Comparison of ENCODE assay signal across 8 cellular contexts in genomic region chr17:46265972-46266655, GRCh38. TPM values are rescaled to one million over a fixed set of nuclear protein-coding genes. Genes with fewer than 3 reads are reported as not detected.
DNase-seq lines count a peak whose midpoint lies in the region; ATAC-seq and TF ChIP-seq lines count a peak whose summit lies in the region.
"Not testable (repeated sequence)": the region's sequence is repeated elsewhere in the genome, so short reads cannot be mapped to it uniquely, and the experiment has no call there.

No MANE protein-coding gene starts in this region.

- peak overlapping the region; percentile 77 to 81 for H3K27ac Mint-ChIP-seq in activated naive CD4-positive, alpha-beta T cell treated with anti-CD3 and anti-CD28 coated beads, Interleukin-2, amount 50 U/mL, for 72 hours

- peak overlapping the region; percentile 96 for H2AFZ ChIP-seq in OCI-LY3 (ENCODE audit: low read depth, low read length)

- ATAC-seq in activated naive CD4-positive, alpha-beta T cell treated with anti-CD3 and anti-CD28 coated beads, Interleukin-2, amount 50 U/mL, for 72 hours, result not testable (repeated sequence)

- not testable (repeated sequence) for H3K9me3 Mint-ChIP-seq in activated naive CD4-positive, alpha-beta T cell treated with anti-CD3 and anti-CD28 coated beads, Interleukin-2, amount 50 U/mL, for 72 hours

- H3K27me3 ChIP-seq in OCI-LY3 (ENCODE audit: low read depth, low read length); thymus (ENCODE audit: control insufficient read depth, insufficient read depth): not testable (repeated sequence)
- H3K27me3 ChIP-seq in neutrophil, result peaks cover 82% of the 10 kb centered on the region

- 26% methylated on average over 24 of the region's 24 CpGs for WGBS in thymus

- peak overlapping the region; percentile 97 for H3K4me3 ChIP-seq in OCI-LY3 (ENCODE audit: low read length)
- peak overlapping the region; percentile 76 to 82 for H3K4me3 ChIP-seq in neutrophil (ENCODE audit: low read depth in 1 of 2, low read length in 1 of 2)
- H3K4me3 ChIP-seq in thymus (ENCODE audit: low read length), result peak overlapping the region; percentile 73

- not testable (repeated sequence) for H3K36me3 ChIP-seq in OCI-LY3 (replicated peaks; ENCODE audit: low read depth, low read length); neutrophil; thymus (ENCODE audit: control insufficient read depth, insufficient read depth)

- DNase-seq in DMS114 treated with DMSO at 0.1 percent for 48 hours (lab: John Stamatoyannopoulos, UW; ENCODE audit: unreplicated experiment) (peak; percentile 53), HCEC 1CT (peak; percentile 45), epidermal melanocyte (ENCODE audit: insufficient read length, low spot score) (peak; percentile 14), iris pigment epithelial cell (ENCODE audit: low read depth) (peak; percentile 76)
- DNase-seq in activated naive CD4-positive, alpha-beta T cell treated with anti-CD3 and anti-CD28 coated beads, Interleukin-2, amount 50 U/mL, for 72 hours (ENCODE audit: low spot score in 2 of 2), result not testable (repeated sequence)

- not testable (repeated sequence) for H3K79me2 ChIP-seq in OCI-LY3 (ENCODE audit: low read length)

- H3K4me1 ChIP-seq in OCI-LY3 (ENCODE audit: low read length) (peaks cover 12% of the 10 kb centered on the region), neutrophil (ENCODE audit: control insufficient read depth in 1 of 2, insufficient read depth in 1 of 2, low read depth in 1 of 2, low read length in 1 of 2) (peaks cover 17% of the 10 kb centered on the region in 2 experiments)
- H3K4me1 ChIP-seq in thymus (ENCODE audit: control insufficient read depth, insufficient read depth, low read length), result not testable (repeated sequence)

- H3K4me2 ChIP-seq in OCI-LY3 (ENCODE audit: low read length), result peak overlapping the region; percentile 99

- not testable (repeated sequence) for TF ChIP-seq CTCF in OCI-LY3 (IDR thresholded peaks at IDR 0.05; ENCODE audit: low read depth, low read length); neutrophil (IDR thresholded peaks at IDR 0.05)

- not testable (repeated sequence) for H3K9me3 ChIP-seq in OCI-LY3 (ENCODE audit: insufficient read depth, low read length); neutrophil; thymus (ENCODE audit: control insufficient read depth)

- not testable (repeated sequence) for H4K20me1 ChIP-seq in OCI-LY3 (ENCODE audit: insufficient read depth, low read length)

- H3K27ac ChIP-seq in OCI-LY3 (ENCODE audit: low read length) (0 out of 2 replicates have a peak overlapping the region, but pooled peaks have one; percentile 37), neutrophil (peak overlapping the region; percentile 14), thymus (ENCODE audit: low read depth) (peak overlapping the region; percentile 80)

- H3K36me3 Mint-ChIP-seq in activated naive CD4-positive, alpha-beta T cell treated with anti-CD3 and anti-CD28 coated beads, Interleukin-2, amount 50 U/mL, for 72 hours, result not testable (repeated sequence)

- H3K9ac ChIP-seq in OCI-LY3 (ENCODE audit: low read length), result peak overlapping the region; percentile 92

RNA-seq across cellular contexts. Expression of gene LRRC37A, which starts 28.8 kb away (rescaled TPM):
- total RNA-seq in activated naive CD4-positive, alpha-beta T cell treated with anti-CD3 and anti-CD28 coated beads, Interleukin-2, amount 50 U/mL, for 72 hours, result 1 to 10 TPM; 2.3 to 3.6 TPM
- 2.0 TPM for polyA plus RNA-seq in thymus

Comparison
In these comparisons a context has a peak if more than half of its experiments do, and no peak if none do; other contexts are left out.
1. H3K27ac ChIP-seq: peak in every context shown above with its lines; median percentile 80 in thymus; 37 in OCI-LY3; 14 in neutrophil.